Comparison of ENCODE assay signal across 14 cellular contexts in genomic region chr6:130150906-130151305, GRCh38.
A peak's percentile ranks its signal among the peaks of the same experiment; 100 is the strongest.
DNase-seq lines count a peak whose midpoint lies in the region; ATAC-seq and TF ChIP-seq lines count a peak whose summit lies in the region.
"Had no signal": no experiment of that assay in that cellular context is flagged by ENCODE, and none has a peak within 500 bp of the region (broad histone marks: within the 10 kb centered on the region; RNA-seq: fewer than 3 reads in every experiment).

No MANE protein-coding gene starts in this region.

- no peaks in the 10 kb centered on the region for H3K9me3 Mint-ChIP-seq in activated naive CD8-positive, alpha-beta T cell (ENCODE audit: low read depth)
- no peaks in the 10 kb centered on the region for H3K9me3 Mint-ChIP-seq in activated naive CD8-positive, alpha-beta T cell treated with anti-CD3 and anti-CD28 coated beads for 36 hours
- H3K9me3 Mint-ChIP-seq in stimulated activated effector memory CD8-positive, alpha-beta T cell treated with anti-CD3 and anti-CD28 coated beads, Interleukin-12 subunit alpha, Interleukin-12 subunit beta, amount 100 ng/mL, for 72 hours, result no peaks in the 10 kb centered on the region
- H3K9me3 Mint-ChIP-seq: GM23338, H9 had no signal

- H3K4me1 ChIP-seq in Karpas-422 (ENCODE audit: low read length) (no peaks in the 10 kb centered on the region), foreskin keratinocyte (no peaks in the 10 kb centered on the region)
- H3K4me1 ChIP-seq: BE2C had no signal

- H3K9ac ChIP-seq in Karpas-422 (ENCODE audit: low read length), result no peak overlapping the region

- H3K9me3 ChIP-seq in Karpas-422 (ENCODE audit: low read length) (no peaks in the 10 kb centered on the region), WERI-Rb-1 (ENCODE audit: severe bottlenecking) (no peaks in the 10 kb centered on the region)
- H3K9me3 ChIP-seq: BE2C had no signal

- no peak overlapping the region for H2AFZ ChIP-seq in Karpas-422 (ENCODE audit: low read length)
- H2AFZ ChIP-seq: GM23338 had no signal

- no peaks in the 10 kb centered on the region for H4K20me1 ChIP-seq in Karpas-422 (ENCODE audit: insufficient read depth, low read depth, low read length)

- no peak for ATAC-seq in stimulated activated effector memory CD8-positive, alpha-beta T cell treated with anti-CD3 and anti-CD28 coated beads, Interleukin-12 subunit alpha, Interleukin-12 subunit beta, amount 100 ng/mL, for 72 hours
- ATAC-seq in foreskin keratinocyte, result no peak
- ATAC-seq: CD8-positive, alpha-beta T cell; GM12878; GM23338 had no signal

- no peaks in the 10 kb centered on the region for H3K27me3 ChIP-seq in Karpas-422 (ENCODE audit: low read length)
- no peaks in the 10 kb centered on the region for H3K27me3 ChIP-seq in WERI-Rb-1 (ENCODE audit: insufficient read depth, low read depth, severe bottlenecking)
- no peaks in the 10 kb centered on the region for H3K27me3 ChIP-seq in foreskin keratinocyte
- H3K27me3 ChIP-seq: BE2C had no signal

- H3K27me3 Mint-ChIP-seq in activated naive CD8-positive, alpha-beta T cell, result no peaks in the 10 kb centered on the region
- no peaks in the 10 kb centered on the region for H3K27me3 Mint-ChIP-seq in activated naive CD8-positive, alpha-beta T cell treated with anti-CD3 and anti-CD28 coated beads for 36 hours

- no peaks in the 10 kb centered on the region for H3K36me3 ChIP-seq in Karpas-422 (ENCODE audit: insufficient read depth, low read length)
- H3K36me3 ChIP-seq in WERI-Rb-1, result no peaks in the 10 kb centered on the region
- H3K36me3 ChIP-seq: BE2C had no signal

- DNase-seq in activated naive CD8-positive, alpha-beta T cell treated with anti-CD3 and anti-CD28 coated beads for 36 hours, result no peak
- DNase-seq in Karpas-422, result peak; percentile 10
- peak; percentile 21 for DNase-seq in WERI-Rb-1
- DNase-seq in stimulated activated effector memory CD8-positive, alpha-beta T cell treated with anti-CD3 and anti-CD28 coated beads, Interleukin-12 subunit alpha, Interleukin-12 subunit beta, amount 100 ng/mL, for 72 hours (ENCODE audit: low spot score in 2 of 2), result no peak
- no peak for DNase-seq in activated effector memory CD4-positive, alpha-beta T cell treated with Interleukin-2 at 50 U/mL for 16 hours
- DNase-seq in foreskin keratinocyte, result no peak
- DNase-seq: BE2C; CD8-positive, alpha-beta T cell; COR-L47; H9 had no signal

- peaks cover 14% of the 10 kb centered on the region for H3K36me3 Mint-ChIP-seq in activated naive CD8-positive, alpha-beta T cell
- peaks cover 19% of the 10 kb centered on the region for H3K36me3 Mint-ChIP-seq in activated naive CD8-positive, alpha-beta T cell treated with anti-CD3 and anti-CD28 coated beads for 36 hours
- H3K36me3 Mint-ChIP-seq in stimulated activated effector memory CD8-positive, alpha-beta T cell treated with anti-CD3 and anti-CD28 coated beads, Interleukin-12 subunit alpha, Interleukin-12 subunit beta, amount 100 ng/mL, for 72 hours, result peaks cover 58% of the 10 kb centered on the region

- peak overlapping the region; percentile 19 for H3K27ac Mint-ChIP-seq in activated naive CD8-positive, alpha-beta T cell
- H3K27ac Mint-ChIP-seq in activated naive CD8-positive, alpha-beta T cell treated with anti-CD3 and anti-CD28 coated beads for 36 hours, result no peak overlapping the region
- peak overlapping the region; percentile 51 for H3K27ac Mint-ChIP-seq in stimulated activated effector memory CD8-positive, alpha-beta T cell treated with anti-CD3 and anti-CD28 coated beads, Interleukin-12 subunit alpha, Interleukin-12 subunit beta, amount 100 ng/mL, for 72 hours
- H3K27ac Mint-ChIP-seq: CD8-positive, alpha-beta T cell; H9 had no signal

- TF ChIP-seq CTCF in WERI-Rb-1 (IDR thresholded peaks at IDR 0.05; ENCODE audit: low read depth, low read length) (no peak), foreskin keratinocyte (conservative IDR thresholded peaks at IDR 0.05) (no peak)

- no peak overlapping the region for H3K4me3 ChIP-seq in Karpas-422 (ENCODE audit: low read length)
- H3K4me3 ChIP-seq in WERI-Rb-1 (ENCODE audit: low read depth, low read length), result no peak overlapping the region
- H3K4me3 ChIP-seq: GM12878, GM23338 had no signal

- no peak overlapping the region for H3K4me2 ChIP-seq in Karpas-422 (ENCODE audit: low read depth, low read length, poor library complexity, severe bottlenecking)
- H3K4me2 ChIP-seq: GM23338 had no signal

- H3K9me2 ChIP-seq in Karpas-422 (replicated peaks; ENCODE audit: insufficient read depth, low read length), result no peaks in the 10 kb centered on the region

- no peak overlapping the region for H3K4me3 Mint-ChIP-seq in activated naive CD8-positive, alpha-beta T cell
- H3K4me3 Mint-ChIP-seq in activated naive CD8-positive, alpha-beta T cell treated with anti-CD3 and anti-CD28 coated beads for 36 hours, result no peak overlapping the region
- no peak overlapping the region for H3K4me3 Mint-ChIP-seq in stimulated activated effector memory CD8-positive, alpha-beta T cell treated with anti-CD3 and anti-CD28 coated beads, Interleukin-12 subunit alpha, Interleukin-12 subunit beta, amount 100 ng/mL, for 72 hours
- H3K4me3 Mint-ChIP-seq: CD8-positive, alpha-beta T cell; GM23338; H9 had no signal

- peaks cover 4% of the 10 kb centered on the region for H3K4me1 Mint-ChIP-seq in activated naive CD8-positive, alpha-beta T cell (ENCODE audit: low read depth)
- peaks cover 3% of the 10 kb centered on the region for H3K4me1 Mint-ChIP-seq in activated naive CD8-positive, alpha-beta T cell treated with anti-CD3 and anti-CD28 coated beads for 36 hours
- H3K4me1 Mint-ChIP-seq in stimulated activated effector memory CD8-positive, alpha-beta T cell treated with anti-CD3 and anti-CD28 coated beads, Interleukin-12 subunit alpha, Interleukin-12 subunit beta, amount 100 ng/mL, for 72 hours, result peaks cover 14% of the 10 kb centered on the region
- H3K4me1 Mint-ChIP-seq: GM23338 had no signal

- no peak overlapping the region for H3K27ac ChIP-seq in Karpas-422 (ENCODE audit: low read length)
- H3K27ac ChIP-seq in WERI-Rb-1, result no peak overlapping the region
- H3K27ac ChIP-seq in foreskin keratinocyte, result no peak overlapping the region
- H3K27ac ChIP-seq: C4-2B had no signal

- H3K79me2 ChIP-seq in Karpas-422 (ENCODE audit: low read length), result no peaks in the 10 kb centered on the region

Comparison
In these comparisons a context has a peak if more than half of its experiments do, and no peak if none do; other contexts are left out.
1. DNase-seq: peak in Karpas-422 (single experiment) and WERI-Rb-1 (single experiment); none in activated naive CD8-positive, alpha-beta T cell treated with anti-CD3 and anti-CD28 coated beads for 36 hours (single experiment), stimulated activated effector memory CD8-positive, alpha-beta T cell treated with anti-CD3 and anti-CD28 coated beads, Interleukin-12 subunit alpha, Interleukin-12 subunit beta, amount 100 ng/mL, for 72 hours (0 of 2), activated effector memory CD4-positive, alpha-beta T cell treated with Interleukin-2 at 50 U/mL for 16 hours (single experiment) and foreskin keratinocyte (0 of 2).